ENCODE assay signal across 17 cellular contexts in genomic region chr3:40875581-40875980, GRCh38.
"Had no signal": no experiment of that assay in that cellular context is flagged by ENCODE, and none has a peak within 500 bp of the region (broad histone marks: within the 10 kb centered on the region; RNA-seq: fewer than 3 reads in every experiment).

No MANE protein-coding gene starts in this region.

- H3K9me3 Mint-ChIP-seq: activated CD4-positive, alpha-beta memory T cell treated with anti-CD3 and anti-CD28 coated beads, Interleukin-2, amount 10 ng/mL, durations not matched to agents 7 days and 5 days; activated naive CD4-positive, alpha-beta T cell treated with anti-CD3 and anti-CD28 coated beads, Interleukin-2, amount 10 ng/mL, durations not matched to agents 7 days and 5 days; activated T-cell treated with anti-CD3 and anti-CD28 coated beads, Interleukin-2, amount 50 U/mL, for 24 hours had no signal

- H3K27ac ChIP-seq: adrenal gland, cardiac muscle cell, left ventricle myocardium inferior, parathyroid adenoma, testis had no signal

- H3K36me3 ChIP-seq: adrenal gland, cardiac muscle cell, left ventricle myocardium inferior, stomach had no signal

- H3K9me3 ChIP-seq: adrenal gland, left ventricle myocardium inferior, stomach, testis had no signal

- H3K4me3 Mint-ChIP-seq: activated CD4-positive, alpha-beta memory T cell treated with anti-CD3 and anti-CD28 coated beads, Interleukin-2, amount 10 ng/mL, durations not matched to agents 7 days and 5 days; activated naive CD4-positive, alpha-beta T cell treated with anti-CD3 and anti-CD28 coated beads, Interleukin-2, amount 10 ng/mL, durations not matched to agents 7 days and 5 days; activated T-cell treated with anti-CD3 and anti-CD28 coated beads, Interleukin-2, amount 50 U/mL, for 24 hours; naive B cell had no signal

- DNase-seq: activated CD4-positive, alpha-beta memory T cell treated with anti-CD3 and anti-CD28 coated beads, Interleukin-2, amount 10 ng/mL, durations not matched to agents 7 days and 5 days; activated naive CD4-positive, alpha-beta T cell treated with anti-CD3 and anti-CD28 coated beads, Interleukin-2, amount 10 ng/mL, durations not matched to agents 7 days and 5 days; activated T-cell treated with anti-CD3 and anti-CD28 coated beads, Interleukin-2, amount 50 U/mL, for 24 hours; adrenal gland; cortex of kidney; effector CD4-positive, alpha-beta T cell; foreskin fibroblast; hippocampal formation; kidney; left ventricle myocardium inferior; naive B cell; stimulated activated CD4-positive, alpha-beta T cell treated with anti-CD3 and anti-CD28 coated beads, Interleukin-2, amount 100 ng/mL, for 24 hours; stomach; T1000; testis had no signal

- H3K27ac Mint-ChIP-seq: activated CD4-positive, alpha-beta memory T cell treated with anti-CD3 and anti-CD28 coated beads, Interleukin-2, amount 10 ng/mL, durations not matched to agents 7 days and 5 days; activated naive CD4-positive, alpha-beta T cell treated with anti-CD3 and anti-CD28 coated beads, Interleukin-2, amount 10 ng/mL, durations not matched to agents 7 days and 5 days; activated T-cell treated with anti-CD3 and anti-CD28 coated beads, Interleukin-2, amount 50 U/mL, for 24 hours; naive B cell had no signal

- H3K36me3 Mint-ChIP-seq: activated naive CD4-positive, alpha-beta T cell treated with anti-CD3 and anti-CD28 coated beads, Interleukin-2, amount 10 ng/mL, durations not matched to agents 7 days and 5 days; naive B cell had no signal

- H3K27me3 ChIP-seq: adrenal gland, cardiac muscle cell, stomach, testis had no signal

- H3K4me3 ChIP-seq: adrenal gland, cardiac muscle cell, left ventricle myocardium inferior, stomach, testis had no signal

- H3K4me1 Mint-ChIP-seq: activated CD4-positive, alpha-beta memory T cell treated with anti-CD3 and anti-CD28 coated beads, Interleukin-2, amount 10 ng/mL, durations not matched to agents 7 days and 5 days; activated naive CD4-positive, alpha-beta T cell treated with anti-CD3 and anti-CD28 coated beads, Interleukin-2, amount 10 ng/mL, durations not matched to agents 7 days and 5 days; naive B cell had no signal

- H3K27me3 Mint-ChIP-seq: activated T-cell treated with anti-CD3 and anti-CD28 coated beads, Interleukin-2, amount 50 U/mL, for 24 hours had no signal
